ENCODE assay signal across 16 cellular contexts in the genomic region with DNA sequence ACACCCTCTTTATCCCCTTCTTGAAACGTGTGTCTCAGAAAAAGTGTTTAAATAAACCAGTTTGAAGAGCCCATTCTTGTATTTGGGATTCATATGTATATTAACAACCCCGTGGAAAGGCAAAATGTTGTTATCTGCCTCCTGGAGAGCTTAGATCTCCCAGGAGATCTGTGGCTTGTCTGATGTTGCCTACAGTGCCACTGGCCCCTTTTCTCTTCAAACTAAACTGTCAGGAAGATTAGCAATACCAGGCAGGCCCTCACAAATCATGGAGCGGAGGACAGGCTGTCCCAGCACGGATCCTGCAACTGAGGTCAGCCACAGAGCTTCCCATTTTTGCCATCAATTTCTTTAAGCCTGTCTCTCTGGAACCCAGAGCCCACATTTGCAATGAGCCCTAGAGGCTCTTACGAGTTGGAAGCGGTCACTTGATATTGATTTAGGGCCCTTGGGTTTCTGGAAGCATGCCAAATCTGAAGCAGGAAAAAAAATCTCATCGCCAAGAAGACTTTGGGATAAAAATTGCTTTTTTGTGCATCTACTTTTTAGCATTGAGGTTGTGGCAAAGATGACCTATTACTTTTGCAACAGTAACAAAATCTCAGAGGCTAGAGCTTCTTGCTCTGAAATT.
DNase-seq lines count a peak whose midpoint lies in the region; ATAC-seq and TF ChIP-seq lines count a peak whose summit lies in the region.
"Had no signal": no experiment of that assay in that cellular context is flagged by ENCODE, and none has a peak within 500 bp of the region (broad histone marks: within the 10 kb centered on the region; RNA-seq: fewer than 3 reads in every experiment).

No MANE protein-coding gene starts in this region.

- no peaks in the 10 kb centered on the region for H3K27me3 ChIP-seq in Loucy (ENCODE audit: insufficient read depth, low read length, poor library complexity, severe bottlenecking)

- H3K4me3 Mint-ChIP-seq in nephron progenitor cell, result peak overlapping the region; percentile 30
- H3K4me3 Mint-ChIP-seq: activated CD4-positive, alpha-beta memory T cell treated with anti-CD3 and anti-CD28 coated beads, Interleukin-2, amount 10 ng/mL, durations not matched to agents 7 days and 5 days; activated T-helper 1 cell treated with anti-CD3 and anti-CD28 coated beads, Interleukin-12 subunit alpha, Interleukin-12 subunit beta, Interleukin-2, Interleukin-4 antibody, amounts not matched to agents 30 ng/mL and 10 ng/mL and 1 ng/mL, durations not matched to agents 14 hours and 24 hours and 36 hours; T-cell had no signal

- H3K79me2 ChIP-seq in Loucy (ENCODE audit: insufficient read depth, low read length), result no peaks in the 10 kb centered on the region

- peaks cover 7% of the 10 kb centered on the region for H3K27me3 Mint-ChIP-seq in nephron progenitor cell (ENCODE audit: low read depth, poor library complexity)

- H3K27ac Mint-ChIP-seq in nephron progenitor cell, result no peak overlapping the region
- H3K27ac Mint-ChIP-seq: activated CD4-positive, alpha-beta memory T cell treated with anti-CD3 and anti-CD28 coated beads, Interleukin-2, amount 10 ng/mL, durations not matched to agents 7 days and 5 days; activated T-helper 1 cell treated with anti-CD3 and anti-CD28 coated beads, Interleukin-12 subunit alpha, Interleukin-12 subunit beta, Interleukin-2, Interleukin-4 antibody, amounts not matched to agents 30 ng/mL and 10 ng/mL and 1 ng/mL, durations not matched to agents 14 hours and 24 hours and 36 hours; T-cell had no signal

- TF ChIP-seq CTCF in Loucy (conservative IDR thresholded peaks at IDR 0.05; ENCODE audit: low read length), result no peak
- TF ChIP-seq CTCF in nephron progenitor cell (IDR thresholded peaks at IDR 0.05), result no peak

- peaks cover 11% of the 10 kb centered on the region for H3K9me3 Mint-ChIP-seq in nephron progenitor cell
- H3K9me3 Mint-ChIP-seq: activated CD4-positive, alpha-beta memory T cell treated with anti-CD3 and anti-CD28 coated beads, Interleukin-2, amount 10 ng/mL, durations not matched to agents 7 days and 5 days; activated T-helper 1 cell treated with anti-CD3 and anti-CD28 coated beads, Interleukin-12 subunit alpha, Interleukin-12 subunit beta, Interleukin-2, Interleukin-4 antibody, amounts not matched to agents 30 ng/mL and 10 ng/mL and 1 ng/mL, durations not matched to agents 14 hours and 24 hours and 36 hours; T-cell had no signal

- H4K20me1 ChIP-seq in Loucy (ENCODE audit: insufficient read depth, low read length, poor library complexity, severe bottlenecking), result no peaks in the 10 kb centered on the region

- H3K9ac ChIP-seq in Loucy (ENCODE audit: low read depth, low read length, poor library complexity, severe bottlenecking), result peak overlapping the region; percentile 4

- H3F3A ChIP-seq in Loucy (ENCODE audit: low read depth), result no peaks in the 10 kb centered on the region

- H3K36me3 Mint-ChIP-seq in nephron progenitor cell (ENCODE audit: low read depth), result no peaks in the 10 kb centered on the region
- H3K36me3 Mint-ChIP-seq: T-cell had no signal

- ATAC-seq in HG02588 (IDR thresholded peaks at IDR 0.05; ENCODE audit: unreplicated experiment) (no peak), GM19395 (IDR thresholded peaks at IDR 0.05; ENCODE audit: unreplicated experiment) (no peak)
- ATAC-seq: T-cell had no signal

- H3K9me2 ChIP-seq in Loucy (replicated peaks; ENCODE audit: low read depth, low read length), result no peaks in the 10 kb centered on the region

- no peaks in the 10 kb centered on the region for H3K36me3 ChIP-seq in Loucy (ENCODE audit: insufficient read depth, low read length)
- H3K36me3 ChIP-seq: thoracic aorta had no signal

- no peak overlapping the region for H3K4me3 ChIP-seq in Loucy (ENCODE audit: low read length, poor library complexity, severe bottlenecking)
- H3K4me3 ChIP-seq: thoracic aorta had no signal

- H3K9me3 ChIP-seq in Loucy (ENCODE audit: insufficient read depth, low read depth, low read length), result no peaks in the 10 kb centered on the region
- H3K9me3 ChIP-seq: thoracic aorta had no signal

- H3K4me1 Mint-ChIP-seq in nephron progenitor cell, result peaks cover 64% of the 10 kb centered on the region
- H3K4me1 Mint-ChIP-seq: T-cell had no signal

- peak overlapping the region; percentile 34; the same call in 1 of the 2 replicates for H2AFZ ChIP-seq in Loucy (ENCODE audit: low read length)

- H3K4me1 ChIP-seq in Loucy (ENCODE audit: insufficient read depth, low read length, poor library complexity, severe bottlenecking), result peaks cover 29% of the 10 kb centered on the region

- peak; percentile 50 for DNase-seq in DMS79 (lab: John Stamatoyannopoulos, UW)
- DNase-seq in amniotic epithelial cell (ENCODE audit: low read depth), result peak; percentile 12
- DNase-seq in nephron progenitor cell, result no peak
- DNase-seq in HuH-7.5 (ENCODE audit: low spot score), result no peak
- DNase-seq: activated CD4-positive, alpha-beta memory T cell treated with anti-CD3 and anti-CD28 coated beads, Interleukin-2, amount 10 ng/mL, durations not matched to agents 7 days and 5 days; DMS53; KBM-7; NCI-H1105; NCI-H82; stimulated activated CD4-positive, alpha-beta T cell treated with anti-CD3 and anti-CD28 coated beads, Interleukin-4, amount 100 ng/mL, for 24 hours; T-cell had no signal

- H3K4me2 ChIP-seq in Loucy (ENCODE audit: low read depth, low read length, poor library complexity, severe bottlenecking), result peak overlapping the region; percentile 2

Comparison
In these comparisons a context has a peak if more than half of its experiments do, and no peak if none do; other contexts are left out.
1. DNase-seq: peak in DMS79 (single experiment) and amniotic epithelial cell (single experiment); none in nephron progenitor cell (single experiment) and HuH-7.5 (single experiment).